9 cellular contexts compared by ENCODE assay signal in the genomic region with DNA sequence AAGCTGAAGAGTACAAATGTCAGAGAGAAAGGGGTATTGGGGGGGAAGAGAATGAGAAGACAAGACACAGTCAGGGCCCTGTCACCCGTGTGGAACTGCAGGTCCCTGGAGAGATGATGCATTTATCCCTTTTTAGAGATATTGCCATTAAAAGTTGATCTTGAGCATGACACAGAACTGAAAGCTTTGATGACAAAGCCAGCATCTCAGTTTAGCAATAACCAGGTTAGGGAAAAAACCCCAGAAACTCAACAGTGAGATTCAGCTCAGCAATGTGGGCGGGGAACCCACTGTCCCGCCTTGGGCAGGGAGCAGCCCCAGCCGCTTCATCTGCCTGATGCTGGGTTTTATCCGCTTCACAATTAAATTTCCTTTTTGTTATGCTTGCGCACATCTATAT.
DNase-seq lines count a peak whose midpoint lies in the region; ATAC-seq lines count a peak whose summit lies in the region.
"Had no signal": no experiment of that assay in that cellular context is flagged by ENCODE, and none has a peak within 500 bp of the region (broad histone marks: within the 10 kb centered on the region; RNA-seq: fewer than 3 reads in every experiment).

No MANE protein-coding gene starts in this region.

- no peaks in the 10 kb centered on the region for H3K36me3 Mint-ChIP-seq in activated naive CD4-positive, alpha-beta T cell treated with anti-CD3 and anti-CD28 coated beads, Interleukin-2, amount 50 U/mL, for 72 hours

- no peak overlapping the region for H3K27ac Mint-ChIP-seq in activated naive CD4-positive, alpha-beta T cell treated with anti-CD3 and anti-CD28 coated beads, Interleukin-2, amount 50 U/mL, for 72 hours

- ATAC-seq in GM19035 (IDR thresholded peaks at IDR 0.05; ENCODE audit: unreplicated experiment) (peak; percentile 75), HG02852 (IDR thresholded peaks at IDR 0.05; ENCODE audit: unreplicated experiment) (peak; percentile 78)
- ATAC-seq in activated naive CD4-positive, alpha-beta T cell treated with anti-CD3 and anti-CD28 coated beads, Interleukin-2, amount 50 U/mL, for 72 hours: peak; percentile 86 to 93

- no peaks in the 10 kb centered on the region for H3K9me3 Mint-ChIP-seq in activated naive CD4-positive, alpha-beta T cell treated with anti-CD3 and anti-CD28 coated beads, Interleukin-2, amount 50 U/mL, for 72 hours
- H3K9me3 Mint-ChIP-seq: nephron had no signal

- peak in 1 of 2 donors; percentile 24 for DNase-seq in activated naive CD4-positive, alpha-beta T cell treated with anti-CD3 and anti-CD28 coated beads, Interleukin-2, amount 50 U/mL, for 72 hours (ENCODE audit: low spot score in 2 of 2)
- DNase-seq in stimulated activated CD4-positive, alpha-beta T cell treated with anti-CD3 and anti-CD28 coated beads, Interleukin-4, amount 100 ng/mL, for 48 hours (ENCODE audit: low read depth in 2 of 2): peak; percentile 15 to 26
- DNase-seq in AG08396 (ENCODE audit: low spot score): no peak
- DNase-seq in H4 (ENCODE audit: low spot score): no peak
- no peak for DNase-seq in NCI-H1105 (lab: John Stamatoyannopoulos, UW)
- no peak for DNase-seq in SKM-1 (lab: John Stamatoyannopoulos, UW; ENCODE audit: unreplicated experiment)

Comparison
In these comparisons a context has a peak if more than half of its experiments do, and no peak if none do; other contexts are left out.
1. DNase-seq: peak in stimulated activated CD4-positive, alpha-beta T cell treated with anti-CD3 and anti-CD28 coated beads, Interleukin-4, amount 100 ng/mL, for 48 hours (2 of 2); none in AG08396 (single experiment), H4 (single experiment), NCI-H1105 (single experiment) and SKM-1 (single experiment).
2. Peak in every context shown above with its lines, with median percentiles within 50 percentile points of each other: ATAC-seq.